Comparison of ENCODE assay signal across 18 cellular contexts in genomic region chr1:2945821-2946231, GRCh38.
"Had no signal": no experiment of that assay in that cellular context is flagged by ENCODE, and none has a peak within 500 bp of the region (broad histone marks: within the 10 kb centered on the region; RNA-seq: fewer than 3 reads in every experiment).

No MANE protein-coding gene starts in this region.

- H3K4me1 ChIP-seq: left lung, neural progenitor cell had no signal

- H3K4me1 Mint-ChIP-seq: endodermal cell, neural progenitor cell had no signal

- H3K27ac ChIP-seq: coronary artery, left lung, neural progenitor cell, skin epidermis had no signal

- FAIRE-seq: endothelial cell of umbilical vein, urothelium cell line had no signal

- H3K27me3 ChIP-seq: neural progenitor cell had no signal

- H3K4me3 Mint-ChIP-seq: endodermal cell; naive thymus-derived CD8-positive, alpha-beta T cell; neural progenitor cell had no signal

- H3K4me3 ChIP-seq: coronary artery, left lung, neural progenitor cell, skin epidermis had no signal

- DNase-seq: effector CD4-positive, alpha-beta T cell; endodermal cell; foreskin melanocyte; hippocampal formation; kidney glomerular epithelial cell; mammary epithelial cell; stimulated activated CD4-positive, alpha-beta T cell treated with anti-CD3 and anti-CD28 coated beads, Interleukin-12 subunit alpha, Interleukin-12 subunit beta, amount 100 ng/mL, for 4 hours; stimulated activated CD4-positive, alpha-beta T cell treated with anti-CD3 and anti-CD28 coated beads, Interleukin-2, amount 100 ng/mL, for 48 hours; stimulated activated naive CD4-positive, alpha-beta T cell treated with Interleukin-2 at 50 U/mL for 16 hours; trophoblast cell had no signal

- H3K36me3 Mint-ChIP-seq: neural progenitor cell had no signal

- H3K36me3 ChIP-seq: left lung, neural progenitor cell had no signal

- H3K27ac Mint-ChIP-seq: endodermal cell, neural progenitor cell had no signal

- ATAC-seq: left lung; naive thymus-derived CD8-positive, alpha-beta T cell; sciatic nerve had no signal
